ENCODE assay signal across 26 cellular contexts in the genomic region with DNA sequence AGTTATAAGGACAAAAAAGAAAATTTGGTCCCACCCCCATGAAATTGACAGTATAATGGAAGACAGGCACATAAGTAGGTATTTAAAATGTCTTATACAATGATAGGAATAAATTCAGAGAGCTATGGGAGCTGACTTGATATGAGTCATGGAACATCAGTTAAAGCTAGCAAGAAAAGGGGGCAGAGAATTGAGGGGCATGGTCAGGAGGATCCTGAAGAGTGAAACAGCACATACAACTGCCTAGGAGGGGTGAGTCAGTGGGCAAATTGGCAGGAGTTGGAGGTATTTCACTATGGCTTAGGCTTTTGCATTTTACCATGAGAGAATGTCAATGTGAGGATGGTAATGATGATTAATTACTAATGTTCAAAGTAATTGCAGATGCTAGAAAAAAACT.
DNase-seq lines count a peak whose midpoint lies in the region; ATAC-seq and TF ChIP-seq lines count a peak whose summit lies in the region.
"Had no signal": no experiment of that assay in that cellular context is flagged by ENCODE, and none has a peak within 500 bp of the region (broad histone marks: within the 10 kb centered on the region; RNA-seq: fewer than 3 reads in every experiment).

No MANE protein-coding gene starts in this region.

- H3K27ac ChIP-seq in RWPE2 (ENCODE audit: poor library complexity, severe bottlenecking) (no peak overlapping the region), esophagus squamous epithelium (no peak overlapping the region)
- H3K27ac ChIP-seq: brain microvascular endothelial cell, hepatocyte, sigmoid colon, testis had no signal

- peak overlapping the region in 3 of 4 donors; percentile 54 to 88 (median 86) for H3K4me3 Mint-ChIP-seq in IgD-negative memory B cell
- no peak overlapping the region for H3K4me3 Mint-ChIP-seq in natural killer cell
- H3K4me3 Mint-ChIP-seq: activated naive CD8-positive, alpha-beta T cell treated with anti-CD3 and anti-CD28 coated beads, Interleukin-2, amount 50 U/mL, for 24 hours; T-helper 17 cell had no signal

- H3K36me3 Mint-ChIP-seq in IgD-negative memory B cell (no peaks in the 10 kb centered on the region), natural killer cell (no peaks in the 10 kb centered on the region)
- H3K36me3 Mint-ChIP-seq in activated naive CD4-positive, alpha-beta T cell treated with anti-CD3 and anti-CD28 coated beads, Interleukin-2, amount 50 U/mL, for 72 hours = no peaks in the 10 kb centered on the region
- H3K36me3 Mint-ChIP-seq: stimulated activated naive B cell treated with anti-CD40 and anti-IgM and Interleukin-4, amounts not matched to agents 10 μg/mL and 1 μg/mL and 100 μg/mL, for 72 hours had no signal

- ATAC-seq in RWPE2 (ENCODE audit: low read depth) = peak; percentile 50; the same call in 1 of the 3 replicates
- no peak for ATAC-seq in GM21381 (IDR thresholded peaks at IDR 0.05; ENCODE audit: unreplicated experiment)
- no peak for ATAC-seq in natural killer cell
- no peak for ATAC-seq in activated naive CD4-positive, alpha-beta T cell treated with anti-CD3 and anti-CD28 coated beads, Interleukin-2, amount 50 U/mL, for 72 hours
- ATAC-seq: activated naive CD8-positive, alpha-beta T cell treated with anti-CD3 and anti-CD28 coated beads, Interleukin-2, amount 50 U/mL, for 24 hours; T-helper 17 cell had no signal

- no peaks in the 10 kb centered on the region for H3K9me3 ChIP-seq in RWPE2 (ENCODE audit: severe bottlenecking)
- H3K9me3 ChIP-seq in esophagus squamous epithelium = no peaks in the 10 kb centered on the region
- H3K9me3 ChIP-seq: sigmoid colon, testis had no signal

- H3K9me3 Mint-ChIP-seq in IgD-negative memory B cell (peaks cover 0 to 3% (median 0%) of the 10 kb centered on the region in 3 donors), natural killer cell (no peaks in the 10 kb centered on the region)
- no peaks in the 10 kb centered on the region for H3K9me3 Mint-ChIP-seq in activated naive CD4-positive, alpha-beta T cell treated with anti-CD3 and anti-CD28 coated beads, Interleukin-2, amount 50 U/mL, for 72 hours
- H3K9me3 Mint-ChIP-seq: activated naive CD8-positive, alpha-beta T cell treated with anti-CD3 and anti-CD28 coated beads, Interleukin-2, amount 50 U/mL, for 24 hours had no signal

- H3K36me3 ChIP-seq in RWPE2 (ENCODE audit: low read depth) = no peaks in the 10 kb centered on the region
- H3K36me3 ChIP-seq in esophagus squamous epithelium = no peaks in the 10 kb centered on the region
- H3K36me3 ChIP-seq: brain microvascular endothelial cell, sigmoid colon had no signal

- no peak for TF ChIP-seq POLR2A in esophagus squamous epithelium (IDR thresholded peaks at IDR 0.05)

- peaks cover 47 to 71% (median 52%) of the 10 kb centered on the region in 3 donors for H3K4me1 Mint-ChIP-seq in IgD-negative memory B cell
- H3K4me1 Mint-ChIP-seq in natural killer cell = no peaks in the 10 kb centered on the region

- H3K27me3 Mint-ChIP-seq in IgD-negative memory B cell = peaks cover 2% of the 10 kb centered on the region
- peaks cover 0 to 13% of the 10 kb centered on the region in 2 donors for H3K27me3 Mint-ChIP-seq in natural killer cell (ENCODE audit: low read depth in 2 of 2)
- H3K27me3 Mint-ChIP-seq: progenitor cell of endocrine pancreas; stimulated activated naive B cell treated with anti-CD40 and anti-IgM and Interleukin-4, amounts not matched to agents 10 μg/mL and 1 μg/mL and 100 μg/mL, for 72 hours had no signal

- TF ChIP-seq CTCF in RWPE2 (IDR thresholded peaks at IDR 0.05; ENCODE audit: poor library complexity, severe bottlenecking) (no peak), epithelial cell of esophagus (IDR thresholded peaks at IDR 0.05; ENCODE audit: insufficient read depth, low read depth, low read length, missing control alignments) (no peak), natural killer cell (IDR thresholded peaks at IDR 0.05) (no peak), esophagus squamous epithelium (IDR thresholded peaks at IDR 0.05) (no peak)

- H3K4me3 ChIP-seq in RWPE2 (ENCODE audit: severe bottlenecking) = no peak overlapping the region
- H3K4me3 ChIP-seq in epithelial cell of esophagus (ENCODE audit: low read length) = no peak overlapping the region
- no peak overlapping the region for H3K4me3 ChIP-seq in esophagus squamous epithelium
- H3K4me3 ChIP-seq: hepatocyte, sigmoid colon, testis had no signal

- intact Hi-C loops in natural killer cell (cut with micrococcal nuclease) = no loop called here
- intact Hi-C loops in esophagus squamous epithelium (cut with DNase I) = no loop called here

- H3K27ac Mint-ChIP-seq in IgD-negative memory B cell = peak overlapping the region in 1 of 3 donors; percentile 87
- H3K27ac Mint-ChIP-seq in natural killer cell = no peak overlapping the region
- H3K27ac Mint-ChIP-seq in activated naive CD4-positive, alpha-beta T cell treated with anti-CD3 and anti-CD28 coated beads, Interleukin-2, amount 50 U/mL, for 72 hours = no peak overlapping the region
- H3K27ac Mint-ChIP-seq: activated naive CD8-positive, alpha-beta T cell treated with anti-CD3 and anti-CD28 coated beads, Interleukin-2, amount 50 U/mL, for 24 hours; progenitor cell of endocrine pancreas; T-helper 17 cell had no signal

- no peak for DNase-seq in RWPE2 (ENCODE audit: low spot score)
- peak; percentile 54 for DNase-seq in epithelial cell of esophagus (ENCODE audit: low read depth)
- peak; percentile 33 for DNase-seq in renal cortical epithelial cell (ENCODE audit: low read depth)
- no peak for DNase-seq in natural killer cell
- DNase-seq in esophagus squamous epithelium (lab: John Stamatoyannopoulos, UW) = no peak
- DNase-seq in activated naive CD4-positive, alpha-beta T cell treated with anti-CD3 and anti-CD28 coated beads, Interleukin-2, amount 50 U/mL, for 72 hours (ENCODE audit: low spot score in 2 of 2) = no peak
- DNase-seq: activated CD4-positive, alpha-beta T cell treated with anti-CD3 and anti-CD28 coated beads for 48 hours; activated gamma-delta T cell; activated naive CD8-positive, alpha-beta T cell treated with anti-CD3 and anti-CD28 coated beads, Interleukin-2, amount 50 U/mL, for 24 hours; activated T-cell treated with anti-CD3 and anti-CD28 coated beads, Interleukin-2, amount 50 U/mL, for 1 hour; brain microvascular endothelial cell; DMS79; Kasumi-1; NCI-H1092 treated with DMSO at 0.1 percent for 48 hours; NCI-H187; NCI-H748 treated with DMSO at 0.1 percent for 48 hours; RPMI8226; sigmoid colon; stimulated activated CD4-positive, alpha-beta T cell treated with anti-CD3 and anti-CD28 coated beads, Interleukin-4, amount 100 ng/mL, for 4 hours; stimulated activated naive B cell treated with anti-CD40 and anti-IgM and Interleukin-4, amounts not matched to agents 10 μg/mL and 1 μg/mL and 100 μg/mL, for 72 hours; T-helper 17 cell; testis had no signal

- H3K4me1 ChIP-seq in RWPE2 (ENCODE audit: insufficient read depth, poor library complexity, severe bottlenecking) (peaks cover 8% of the 10 kb centered on the region), esophagus squamous epithelium (peaks cover 0 to 9% (median 0%) of the 10 kb centered on the region in 3 donors)
- H3K4me1 ChIP-seq: sigmoid colon, testis had no signal

- H3K27me3 ChIP-seq in RWPE2 (ENCODE audit: insufficient read depth, poor library complexity, severe bottlenecking) (no peaks in the 10 kb centered on the region), esophagus squamous epithelium (no peaks in the 10 kb centered on the region)
- H3K27me3 ChIP-seq: brain microvascular endothelial cell, hepatocyte, sigmoid colon, testis had no signal

Comparison
In these comparisons a context has a peak if more than half of its experiments do, and no peak if none do; other contexts are left out.
1. DNase-seq: peak in epithelial cell of esophagus (single experiment) and renal cortical epithelial cell (single experiment); none in RWPE2 (single experiment), natural killer cell (single experiment), esophagus squamous epithelium (single experiment) and activated naive CD4-positive, alpha-beta T cell treated with anti-CD3 and anti-CD28 coated beads, Interleukin-2, amount 50 U/mL, for 72 hours (0 of 2).